29 cellular contexts compared by ENCODE assay signal in genomic region chr5:90514520-90514919, GRCh38. TPM values are rescaled to one million over a fixed set of nuclear protein-coding genes. Genes with fewer than 3 reads are reported as not detected.
"Had no signal": no experiment of that assay in that cellular context is flagged by ENCODE, and none has a peak within 500 bp of the region (broad histone marks: within the 10 kb centered on the region; RNA-seq: fewer than 3 reads in every experiment).

No MANE protein-coding gene starts in this region.

- H3K36me3 ChIP-seq: ovary, thoracic aorta, uterus had no signal

- DNase-seq: naive thymus-derived CD8-positive, alpha-beta T cell; nephron progenitor cell; occipital lobe; ovary; psoas muscle; right cardiac atrium; right lobe of liver; sigmoid colon; small intestine; stimulated activated CD4-positive, alpha-beta T cell treated with anti-CD3 and anti-CD28 coated beads, Interleukin-15, amount 100 ng/mL, for 24 hours; stimulated activated CD4-positive, alpha-beta T cell treated with anti-CD3 and anti-CD28 coated beads, Interleukin-2, amount 100 ng/mL, for 24 hours; stimulated activated CD4-positive, alpha-beta T cell treated with anti-CD3 and anti-CD28 coated beads, Interleukin-2, amount 100 ng/mL, for 48 hours; stimulated activated CD4-positive, alpha-beta T cell treated with anti-CD3 and anti-CD28 coated beads, Interleukin-4, amount 100 ng/mL, for 24 hours; stimulated activated naive B cell treated with anti-CD40 and anti-IgM and Interleukin-4, amounts not matched to agents 10 μg/mL and 1 μg/mL and 100 μg/mL, for 72 hours; stimulated activated naive CD4-positive, alpha-beta T cell treated with Interleukin-2 at 50 U/mL for 16 hours; stomach; thyroid gland; upper lobe of right lung; uterus had no signal

- H3K27me3 ChIP-seq: ovary, right lobe of liver, sigmoid colon, stomach, thyroid gland, tibial nerve, upper lobe of right lung, uterus had no signal

- H2AFZ ChIP-seq: parathyroid adenoma had no signal

- H3K27ac Mint-ChIP-seq: natural killer cell treated with Interleukin-12 subunit alpha and Interleukin-12 subunit beta and Interleukin-15 and Interleukin-18, amount 100 ng/mL, for 72 hours; nephron progenitor cell; progenitor cell of endocrine pancreas; stimulated activated effector memory CD8-positive, alpha-beta T cell treated with anti-CD3 and anti-CD28 coated beads, Interleukin-12 subunit alpha, Interleukin-12 subunit beta, amount 100 ng/mL, for 72 hours; stimulated activated naive B cell treated with anti-CD40 and anti-IgM and Interleukin-4, amounts not matched to agents 10 μg/mL and 1 μg/mL and 100 μg/mL, for 72 hours; stimulated activated naive CD8-positive, alpha-beta T cell treated with anti-CD3 and anti-CD28 coated beads, Interleukin-15, Interleukin-2, amounts not matched to agents 100 ng/mL and 50 ng/mL, for 24 hours; type B pancreatic cell had no signal

- ATAC-seq: naive thymus-derived CD8-positive, alpha-beta T cell; natural killer cell treated with Interleukin-12 subunit alpha and Interleukin-12 subunit beta and Interleukin-15 and Interleukin-18, amount 100 ng/mL, for 72 hours; psoas muscle; right cardiac atrium; stimulated activated effector memory CD8-positive, alpha-beta T cell treated with anti-CD3 and anti-CD28 coated beads, Interleukin-12 subunit alpha, Interleukin-12 subunit beta, amount 100 ng/mL, for 72 hours; stimulated activated naive B cell treated with anti-CD40 and anti-IgM and Interleukin-4, amounts not matched to agents 10 μg/mL and 1 μg/mL and 100 μg/mL, for 72 hours; upper lobe of right lung had no signal

- H3K4me3 Mint-ChIP-seq: naive thymus-derived CD8-positive, alpha-beta T cell; natural killer cell treated with Interleukin-12 subunit alpha and Interleukin-12 subunit beta and Interleukin-15 and Interleukin-18, amount 100 ng/mL, for 72 hours; nephron progenitor cell; neural crest cell; stimulated activated effector memory CD8-positive, alpha-beta T cell treated with anti-CD3 and anti-CD28 coated beads, Interleukin-12 subunit alpha, Interleukin-12 subunit beta, amount 100 ng/mL, for 72 hours; stimulated activated naive B cell treated with anti-CD40 and anti-IgM and Interleukin-4, amounts not matched to agents 10 μg/mL and 1 μg/mL and 100 μg/mL, for 72 hours; stimulated activated naive CD8-positive, alpha-beta T cell treated with anti-CD3 and anti-CD28 coated beads, Interleukin-15, Interleukin-2, amounts not matched to agents 100 ng/mL and 50 ng/mL, for 24 hours; type B pancreatic cell had no signal

- H3K27me3 Mint-ChIP-seq: naive thymus-derived CD8-positive, alpha-beta T cell; natural killer cell treated with Interleukin-12 subunit alpha and Interleukin-12 subunit beta and Interleukin-15 and Interleukin-18, amount 100 ng/mL, for 72 hours; progenitor cell of endocrine pancreas; stimulated activated naive B cell treated with anti-CD40 and anti-IgM and Interleukin-4, amounts not matched to agents 10 μg/mL and 1 μg/mL and 100 μg/mL, for 72 hours; stimulated activated naive CD8-positive, alpha-beta T cell treated with anti-CD3 and anti-CD28 coated beads, Interleukin-15, Interleukin-2, amounts not matched to agents 100 ng/mL and 50 ng/mL, for 24 hours; type B pancreatic cell had no signal

- H3K9me3 ChIP-seq: ovary, psoas muscle, right lobe of liver, sigmoid colon, stomach, thoracic aorta, thyroid gland, tibial nerve, upper lobe of right lung, uterus had no signal

- H3K27ac ChIP-seq: ovary, parathyroid adenoma, psoas muscle, right lobe of liver, sigmoid colon, stomach, thoracic aorta, thyroid gland, tibial nerve, upper lobe of right lung, uterus had no signal

- H3K79me2 ChIP-seq: parathyroid adenoma had no signal

- H3K4me3 ChIP-seq: ovary, psoas muscle, right lobe of liver, sigmoid colon, stomach, thoracic aorta, thyroid gland, tibial nerve, upper lobe of right lung, uterus had no signal

- H3K4me1 Mint-ChIP-seq: nephron progenitor cell; neural crest cell; stimulated activated effector memory CD8-positive, alpha-beta T cell treated with anti-CD3 and anti-CD28 coated beads, Interleukin-12 subunit alpha, Interleukin-12 subunit beta, amount 100 ng/mL, for 72 hours had no signal

- H3K4me1 ChIP-seq: parathyroid adenoma, psoas muscle, right lobe of liver, sigmoid colon, thyroid gland, tibial nerve, upper lobe of right lung, uterus had no signal

- H3K9me3 Mint-ChIP-seq: naive thymus-derived CD8-positive, alpha-beta T cell; natural killer cell treated with Interleukin-12 subunit alpha and Interleukin-12 subunit beta and Interleukin-15 and Interleukin-18, amount 100 ng/mL, for 72 hours; nephron progenitor cell; neural crest cell; stimulated activated effector memory CD8-positive, alpha-beta T cell treated with anti-CD3 and anti-CD28 coated beads, Interleukin-12 subunit alpha, Interleukin-12 subunit beta, amount 100 ng/mL, for 72 hours; stimulated activated naive B cell treated with anti-CD40 and anti-IgM and Interleukin-4, amounts not matched to agents 10 μg/mL and 1 μg/mL and 100 μg/mL, for 72 hours; stimulated activated naive CD8-positive, alpha-beta T cell treated with anti-CD3 and anti-CD28 coated beads, Interleukin-15, Interleukin-2, amounts not matched to agents 100 ng/mL and 50 ng/mL, for 24 hours; type B pancreatic cell had no signal

- H3K9ac ChIP-seq: parathyroid adenoma had no signal

RNA-seq across cellular contexts. Expression of gene ADGRV1, which starts 44.1 kb away (rescaled TPM):
- total RNA-seq: subcutaneous adipose tissue had no signal
